8 cellular contexts compared by ENCODE assay signal in the genomic region with DNA sequence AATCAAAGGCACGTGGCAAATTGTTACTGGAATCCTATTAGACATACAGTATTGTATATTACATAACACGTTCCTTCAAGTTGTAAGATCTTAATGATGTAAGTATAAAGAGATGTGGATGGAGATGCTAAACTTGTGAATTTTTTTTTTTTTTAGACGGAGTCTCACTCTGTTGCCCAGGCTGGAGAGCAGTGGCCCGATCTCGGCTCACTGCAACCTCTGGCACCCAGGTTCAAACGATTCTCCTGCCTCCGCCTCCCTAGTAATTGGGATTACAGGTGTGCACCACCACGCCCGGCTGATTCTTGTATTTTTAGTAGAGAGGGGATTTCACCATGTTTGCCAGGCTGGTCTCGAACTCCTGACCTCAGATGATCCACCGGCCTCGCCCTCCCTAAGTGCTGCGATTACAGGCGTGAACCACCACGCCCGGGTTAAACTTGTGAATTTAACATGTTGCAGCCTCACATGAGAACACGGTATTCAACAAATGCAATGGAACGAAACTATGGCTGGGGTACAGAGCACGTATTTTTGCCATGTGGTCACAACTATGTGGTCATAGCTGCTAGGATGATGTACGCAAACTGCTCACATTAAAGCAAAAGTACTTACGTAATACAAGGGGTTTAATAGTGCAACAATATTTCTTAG. TPM values are rescaled to one million over a fixed set of nuclear protein-coding genes. Genes with fewer than 3 reads are reported as not detected.
DNase-seq lines count a peak whose midpoint lies in the region; ATAC-seq, FAIRE-seq and TF ChIP-seq lines count a peak whose summit lies in the region.

No MANE protein-coding gene starts in this region.

- in situ Hi-C loops in HepG2 (cut with HindIII; ENCODE audit: extremely low pct_ligation_motif_present, low pct_unique_long_range_greater_than_20kb), result no loop called here

- H3K9me3 Mint-ChIP-seq in brain, result no peaks in the 10 kb centered on the region

- WGBS in HepG2 (ENCODE audit: low lambda C conversion rate), result 23% methylated on average over 21 of the region's 21 CpGs

- peaks cover 35% of the 10 kb centered on the region for H3K4me1 Mint-ChIP-seq in brain

- H3K9me3 ChIP-seq in HepG2 (ENCODE audit: low read length), result no peaks in the 10 kb centered on the region

- CTCF ChIA-PET in HepG2 (lab: Yijun Ruan, JAX; ENCODE audit: low intra/inter-chr PET ratio, low total read pairs), result no interaction called here

- H3K36me3 Mint-ChIP-seq in brain, result peaks cover 3% of the 10 kb centered on the region

- peaks cover 48% of the 10 kb centered on the region for H3K79me2 ChIP-seq in HepG2 (ENCODE audit: insufficient read depth, low read length)

- TF ChIP-seq POLR2A in HepG2 (IDR thresholded peaks at IDR 0.05; ENCODE audit: insufficient read depth in 1 of 2, low read depth in 2 of 2, low read length in 2 of 2), result no peak

- no peak for TF ChIP-seq RAD21 in HepG2 (CRISPR knock-in tag; IDR thresholded peaks at IDR 0.05)

- peak overlapping the region; percentile 98 for H3K4me2 ChIP-seq in HepG2 (ENCODE audit: low read depth, low read length)

- H3K27me3 Mint-ChIP-seq in brain, result peaks cover 13% of the 10 kb centered on the region

- H3K4me3 Mint-ChIP-seq in brain, result peak overlapping the region; percentile 94 to 99 (median 97)

- intact Hi-C loops in HepG2 (cut with micrococcal nuclease; ENCODE audit: unreplicated experiment), result loop anchor here (5.0 to 10.0 kb wide), 2 partner anchors 54 to 192 kb away; partner anchors contain the start of genes KIFBP and VPS26A

- H3K27ac Mint-ChIP-seq in brain, result peak overlapping the region; percentile 100

- peak overlapping the region; percentile 95 for H2AFZ ChIP-seq in HepG2 (ENCODE audit: low read length)

- peak; percentile 8 for ATAC-seq in HG03103 (IDR thresholded peaks at IDR 0.05; ENCODE audit: low read depth, unreplicated experiment)
- ATAC-seq in HepG2, result peak; percentile 57
- peak; percentile 16 for ATAC-seq in stimulated activated naive CD8-positive, alpha-beta T cell treated with anti-CD3 and anti-CD28 coated beads, Interleukin-15, Interleukin-2, amounts not matched to agents 100 U/mL and 50 U/mL, for 24 hours

- H3K9ac ChIP-seq in HepG2 (ENCODE audit: insufficient read depth, low read depth, low read length), result peak overlapping the region; percentile 99

- H3K27ac ChIP-seq in HepG2 (ENCODE audit: extremely low read length, insufficient read depth, low read length), result peak overlapping the region; percentile 98

- TSS peak; percentile 94 for BruUV-seq in HepG2 (replicated peaks; lab: Mats Ljungman, UMichigan)

- peaks cover 35% of the 10 kb centered on the region for H3K4me1 ChIP-seq in HepG2 (ENCODE audit: insufficient read depth, low read length)

- peak; percentile 18 for DNase-seq in activated gamma-delta T cell treated with Interleukin-2 at 50 U/mL for 16 hours
- DNase-seq in activated gamma-delta T cell (lab: John Stamatoyannopoulos, UW), result no peak
- DNase-seq in T-helper 1 cell, result peak in 3 of 5 donors; percentile 27 to 36 (median 33)
- no peak for DNase-seq in HepG2 (ENCODE audit: low spot score)
- DNase-seq in stimulated activated naive CD8-positive, alpha-beta T cell treated with anti-CD3 and anti-CD28 coated beads, Interleukin-15, Interleukin-2, amounts not matched to agents 100 U/mL and 50 U/mL, for 24 hours, result peak; percentile 23
- DNase-seq in mucosa of gallbladder (ENCODE audit: low spot score), result no peak

- TF ChIP-seq CTCF in brain (conservative IDR thresholded peaks at IDR 0.05) (no peak), HepG2 (CRISPR knock-in tag; IDR thresholded peaks at IDR 0.05) (no peak)

- TF ChIP-seq EP300 in HepG2 (IDR thresholded peaks at IDR 0.05; ENCODE audit: low read depth in 2 of 2, low read length in 2 of 2) (no peak), HepG2 (CRISPR knock-in tag; IDR thresholded peaks at IDR 0.05; ENCODE audit: borderline replicate concordance) (no peak)

- H3K36me3 ChIP-seq in HepG2 (replicated peaks in 1 of 2; ENCODE audit: control insufficient read depth in 1 of 2, insufficient read depth in 2 of 2, low read length in 2 of 2), result peaks cover 5 to 12% of the 10 kb centered on the region in 2 experiments; a peak in 3 of 5 replicates

- no peaks in the 10 kb centered on the region for H4K20me1 ChIP-seq in HepG2 (ENCODE audit: insufficient read depth, low read length)

- peak overlapping the region; percentile 79 to 93 (median 87) for H3K4me3 ChIP-seq in HepG2 (replicated peaks in 1 of 3; ENCODE audit: insufficient read depth in 1 of 3, low read depth in 2 of 3, low read length in 3 of 3)

- POLR2A ChIA-PET in HepG2 (lab: Yijun Ruan, JAX), result interaction anchor here (1.1 to 1.4 kb wide), 3 partner anchors 13 to 50 kb away, joined by 3 to 4 read pairs (median 3); partner anchors contain the start of gene HKDC1

- FAIRE-seq in HepG2 (lab: Jason Lieb, UNC), result no peak

- no peaks in the 10 kb centered on the region; a peak in 1 of 5 replicates for H3K27me3 ChIP-seq in HepG2 (ENCODE audit: control insufficient read depth in 1 of 2, insufficient read depth in 2 of 2, low read length in 2 of 2)

RNA-seq across cellular contexts. Expression of gene SUPV3L1, which starts 0.8 kb away (rescaled TPM):
- polyA plus RNA-seq in brain (ENCODE audit: insufficient read depth, low read depth, low replicate concordance), result 18.6 TPM
- total RNA-seq in HepG2 (2016; rRNA removed; fragmentation: Illumina TruSeq; extraction: Trizol), result 45.7 and 57.0 TPM in 2 replicates
- 16.3 and 16.4 TPM in 2 replicates for total RNA-seq in HepG2 (2016; cell fraction: cytosol; rRNA removed; fragmentation: Illumina TruSeq; extraction: Trizol; ENCODE audit: low read depth)
- 48.3 and 53.5 TPM in 2 replicates for total RNA-seq in HepG2 (2016; cell fraction: insoluble cytoplasmic fraction; rRNA removed; fragmentation: Illumina TruSeq; extraction: Trizol)
- 23.2 and 25.0 TPM in 2 replicates for total RNA-seq in HepG2 (2016; cell fraction: membrane; rRNA removed; fragmentation: Illumina TruSeq; extraction: Trizol)
- total RNA-seq in HepG2 (2016; cell fraction: nucleus; rRNA removed; fragmentation: Illumina TruSeq; extraction: Trizol), result 31.1 and 39.6 TPM in 2 replicates
- 21.7 and 28.8 TPM in 2 replicates for polyA plus RNA-seq in HepG2 (2011; rRNA removed)
- polyA plus RNA-seq in HepG2 (2011; cell fraction: cytosol; rRNA removed), result 15.2 and 21.5 TPM in 2 replicates
- polyA plus RNA-seq in HepG2 (2011; cell fraction: nucleus; rRNA removed), result 29.2 and 34.2 TPM in 2 replicates
- 19.4 and 21.4 TPM in 2 replicates for polyA plus RNA-seq in HepG2 (2012)
- 7.7 and 8.3 TPM in 2 replicates for polyA plus RNA-seq in HepG2 (2016; cell fraction: cytosol; fragmentation: Illumina TruSeq; extraction: Trizol; ENCODE audit: low read depth)
- 49.1 and 52.2 TPM in 2 replicates for polyA plus RNA-seq in HepG2 (2016; cell fraction: insoluble cytoplasmic fraction; fragmentation: Illumina TruSeq; extraction: Trizol; ENCODE audit: low read depth)
- 16.3 and 17.1 TPM in 2 replicates for polyA plus RNA-seq in HepG2 (2016; cell fraction: membrane; fragmentation: Illumina TruSeq; extraction: Trizol; ENCODE audit: low read depth)
- 57.9 and 62.9 TPM in 2 replicates for polyA plus RNA-seq in HepG2 (2016; cell fraction: nucleus; fragmentation: Illumina TruSeq; extraction: Trizol; ENCODE audit: insufficient read depth, low read depth)
- polyA minus RNA-seq in HepG2 (2011; rRNA and poly(A)+ RNA removed; ENCODE audit: low replicate concordance), result 17.5 and 39.2 TPM in 2 replicates
- 30.0 and 39.7 TPM in 2 replicates for polyA minus RNA-seq in HepG2 (2011; cell fraction: cytosol; rRNA and poly(A)+ RNA removed)
- 34.5 and 55.4 TPM in 2 replicates for polyA minus RNA-seq in HepG2 (2011; cell fraction: nucleus; rRNA and poly(A)+ RNA removed)
- 21.8 TPM for total RNA-seq in mucosa of gallbladder

RNA-seq across cellular contexts. Expression of gene HKDC1, which starts 40.9 kb away (rescaled TPM):
- polyA plus RNA-seq in brain (ENCODE audit: insufficient read depth, low read depth, low replicate concordance) (0.08 TPM), HepG2 (2011; rRNA removed) (8.1 and 10.1 TPM in 2 replicates)
- total RNA-seq in HepG2 (2016; rRNA removed; fragmentation: Illumina TruSeq; extraction: Trizol) (5.1 and 12.4 TPM in 2 replicates), mucosa of gallbladder (41.2 TPM)
- total RNA-seq in HepG2 (2016; cell fraction: cytosol; rRNA removed; fragmentation: Illumina TruSeq; extraction: Trizol; ENCODE audit: low read depth), result 0.97 and 1.4 TPM in 2 replicates
- total RNA-seq in HepG2 (2016; cell fraction: insoluble cytoplasmic fraction; rRNA removed; fragmentation: Illumina TruSeq; extraction: Trizol), result 4.2 and 12.6 TPM in 2 replicates
- 0.62 and 1.8 TPM in 2 replicates for total RNA-seq in HepG2 (2016; cell fraction: membrane; rRNA removed; fragmentation: Illumina TruSeq; extraction: Trizol)
- 12.0 and 12.7 TPM in 2 replicates for total RNA-seq in HepG2 (2016; cell fraction: nucleus; rRNA removed; fragmentation: Illumina TruSeq; extraction: Trizol)
- 6.7 and 7.2 TPM in 2 replicates for polyA plus RNA-seq in HepG2 (2011; cell fraction: cytosol; rRNA removed)
- polyA plus RNA-seq in HepG2 (2011; cell fraction: nucleus; rRNA removed), result 18.6 and 25.4 TPM in 2 replicates
- 8.5 and 11.3 TPM in 2 replicates for polyA plus RNA-seq in HepG2 (2012)
- polyA plus RNA-seq in HepG2 (2016; cell fraction: cytosol; fragmentation: Illumina TruSeq; extraction: Trizol; ENCODE audit: low read depth), result 0.33 and 0.90 TPM in 2 replicates
- 3.2 and 3.3 TPM in 2 replicates for polyA plus RNA-seq in HepG2 (2016; cell fraction: insoluble cytoplasmic fraction; fragmentation: Illumina TruSeq; extraction: Trizol; ENCODE audit: low read depth)
- 0.48 and 0.57 TPM in 2 replicates for polyA plus RNA-seq in HepG2 (2016; cell fraction: membrane; fragmentation: Illumina TruSeq; extraction: Trizol; ENCODE audit: low read depth)
- polyA plus RNA-seq in HepG2 (2016; cell fraction: nucleus; fragmentation: Illumina TruSeq; extraction: Trizol; ENCODE audit: insufficient read depth, low read depth), result 11.3 and 14.6 TPM in 2 replicates
- polyA minus RNA-seq in HepG2 (2011; rRNA and poly(A)+ RNA removed; ENCODE audit: low replicate concordance), result 1.0 and 9.3 TPM in 2 replicates
- 6.2 and 7.9 TPM in 2 replicates for polyA minus RNA-seq in HepG2 (2011; cell fraction: cytosol; rRNA and poly(A)+ RNA removed)
- polyA minus RNA-seq in HepG2 (2011; cell fraction: nucleus; rRNA and poly(A)+ RNA removed), result 9.5 and 15.7 TPM in 2 replicates

RNA-seq across cellular contexts. Expression of gene VPS26A, which starts 55.2 kb away (rescaled TPM):
- 24.4 TPM for polyA plus RNA-seq in brain (ENCODE audit: insufficient read depth, low read depth, low replicate concordance)
- 32.6 and 56.7 TPM in 2 replicates for total RNA-seq in HepG2 (2016; rRNA removed; fragmentation: Illumina TruSeq; extraction: Trizol)
- 7.0 and 10.6 TPM in 2 replicates for total RNA-seq in HepG2 (2016; cell fraction: cytosol; rRNA removed; fragmentation: Illumina TruSeq; extraction: Trizol; ENCODE audit: low read depth)
- total RNA-seq in HepG2 (2016; cell fraction: insoluble cytoplasmic fraction; rRNA removed; fragmentation: Illumina TruSeq; extraction: Trizol), result 32.1 and 59.4 TPM in 2 replicates
- total RNA-seq in HepG2 (2016; cell fraction: membrane; rRNA removed; fragmentation: Illumina TruSeq; extraction: Trizol), result 16.9 and 19.8 TPM in 2 replicates
- 20.7 TPM in 2 replicates for total RNA-seq in HepG2 (2016; cell fraction: nucleus; rRNA removed; fragmentation: Illumina TruSeq; extraction: Trizol)
- polyA plus RNA-seq in HepG2 (2011; rRNA removed), result 10.3 and 12.9 TPM in 2 replicates
- polyA plus RNA-seq in HepG2 (2011; cell fraction: cytosol; rRNA removed), result 4.2 and 7.4 TPM in 2 replicates
- polyA plus RNA-seq in HepG2 (2011; cell fraction: nucleus; rRNA removed), result 1.7 and 3.0 TPM in 2 replicates
- 22.7 and 30.3 TPM in 2 replicates for polyA plus RNA-seq in HepG2 (2012)
- 5.3 and 6.4 TPM in 2 replicates for polyA plus RNA-seq in HepG2 (2016; cell fraction: cytosol; fragmentation: Illumina TruSeq; extraction: Trizol; ENCODE audit: low read depth)
- 95.5 and 103 TPM in 2 replicates for polyA plus RNA-seq in HepG2 (2016; cell fraction: insoluble cytoplasmic fraction; fragmentation: Illumina TruSeq; extraction: Trizol; ENCODE audit: low read depth)
- polyA plus RNA-seq in HepG2 (2016; cell fraction: membrane; fragmentation: Illumina TruSeq; extraction: Trizol; ENCODE audit: low read depth), result 14.3 and 15.6 TPM in 2 replicates
- polyA plus RNA-seq in HepG2 (2016; cell fraction: nucleus; fragmentation: Illumina TruSeq; extraction: Trizol; ENCODE audit: insufficient read depth, low read depth), result 36.5 and 37.9 TPM in 2 replicates
- 1.3 and 3.5 TPM in 2 replicates for polyA minus RNA-seq in HepG2 (2011; rRNA and poly(A)+ RNA removed; ENCODE audit: low replicate concordance)
- polyA minus RNA-seq in HepG2 (2011; cell fraction: cytosol; rRNA and poly(A)+ RNA removed), result 10.0 and 10.2 TPM in 2 replicates
- 5.5 and 9.2 TPM in 2 replicates for polyA minus RNA-seq in HepG2 (2011; cell fraction: nucleus; rRNA and poly(A)+ RNA removed)
- total RNA-seq in mucosa of gallbladder, result 39.7 TPM

Comparison
In these comparisons a context has a peak if more than half of its experiments do, and no peak if none do; other contexts are left out.
1. DNase-seq: peak in activated gamma-delta T cell treated with Interleukin-2 at 50 U/mL for 16 hours (single experiment), T-helper 1 cell (3 of 5) and stimulated activated naive CD8-positive, alpha-beta T cell treated with anti-CD3 and anti-CD28 coated beads, Interleukin-15, Interleukin-2, amounts not matched to agents 100 U/mL and 50 U/mL, for 24 hours (single experiment); none in activated gamma-delta T cell (single experiment), HepG2 (single experiment) and mucosa of gallbladder (single experiment).
2. Peak in every context shown above with its lines, with median percentiles within 50 percentile points of each other: ATAC-seq.